2 cellular contexts compared by ENCODE assay signal in the genomic region with DNA sequence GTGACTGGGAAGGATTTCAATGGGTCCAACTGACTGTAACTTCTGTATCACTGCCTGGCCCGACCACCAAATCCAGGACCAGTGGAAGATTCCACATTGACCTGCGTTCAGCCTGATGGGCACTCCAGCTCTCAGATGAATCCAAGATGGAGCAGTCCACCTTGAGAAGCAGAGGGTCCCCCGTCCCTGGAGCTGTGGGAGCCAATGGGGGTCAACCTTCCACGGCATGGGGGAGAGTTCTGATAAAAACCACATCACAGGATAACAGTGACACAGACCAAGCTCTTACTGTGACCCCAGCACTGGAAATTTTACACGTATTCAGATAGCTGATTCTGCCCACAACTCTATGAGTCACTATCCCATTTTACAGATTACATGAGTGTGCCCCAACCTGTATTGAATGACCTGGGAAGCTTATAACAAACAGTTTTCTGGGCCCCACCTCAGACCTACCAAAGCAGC.
TF ChIP-seq lines count a peak whose summit lies in the region.

No MANE protein-coding gene starts in this region.

TF ChIP-seq in SK-N-SH, 30 proteins besides CTCF, POLR2A, EP300 and RAD21 (continued from another document):
- TF ChIP-seq, protein P1, sequence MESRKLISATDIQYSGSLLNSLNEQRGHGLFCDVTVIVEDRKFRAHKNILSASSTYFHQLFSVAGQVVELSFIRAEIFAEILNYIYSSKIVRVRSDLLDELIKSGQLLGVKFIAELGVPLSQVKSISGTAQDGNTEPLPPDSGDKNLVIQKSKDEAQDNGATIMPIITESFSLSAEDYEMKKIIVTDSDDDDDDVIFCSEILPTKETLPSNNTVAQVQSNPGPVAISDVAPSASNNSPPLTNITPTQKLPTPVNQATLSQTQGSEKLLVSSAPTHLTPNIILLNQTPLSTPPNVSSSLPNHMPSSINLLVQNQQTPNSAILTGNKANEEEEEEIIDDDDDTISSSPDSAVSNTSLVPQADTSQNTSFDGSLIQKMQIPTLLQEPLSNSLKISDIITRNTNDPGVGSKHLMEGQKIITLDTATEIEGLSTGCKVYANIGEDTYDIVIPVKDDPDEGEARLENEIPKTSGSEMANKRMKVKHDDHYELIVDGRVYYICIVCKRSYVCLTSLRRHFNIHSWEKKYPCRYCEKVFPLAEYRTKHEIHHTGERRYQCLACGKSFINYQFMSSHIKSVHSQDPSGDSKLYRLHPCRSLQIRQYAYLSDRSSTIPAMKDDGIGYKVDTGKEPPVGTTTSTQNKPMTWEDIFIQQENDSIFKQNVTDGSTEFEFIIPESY (IDR thresholded peaks at IDR 0.05; ENCODE audit: borderline replicate concordance, low read depth), result no peak
- TF ChIP-seq FOSL2 (IDR thresholded peaks at IDR 0.05; ENCODE audit: borderline replicate concordance, low read depth), result no peak
- no peak for TF ChIP-seq RCOR1 (IDR thresholded peaks at IDR 0.05; ENCODE audit: low read length)
- no peak for TF ChIP-seq NFIC (IDR thresholded peaks at IDR 0.05; ENCODE audit: borderline replicate concordance)

TF ChIP-seq in SK-N-SH treated with all-trans-retinoic acid at 6 μM for 48 hours, 23 proteins besides CTCF, POLR2A, EP300 and RAD21 (continued from another document):
- TF ChIP-seq, protein P2, sequence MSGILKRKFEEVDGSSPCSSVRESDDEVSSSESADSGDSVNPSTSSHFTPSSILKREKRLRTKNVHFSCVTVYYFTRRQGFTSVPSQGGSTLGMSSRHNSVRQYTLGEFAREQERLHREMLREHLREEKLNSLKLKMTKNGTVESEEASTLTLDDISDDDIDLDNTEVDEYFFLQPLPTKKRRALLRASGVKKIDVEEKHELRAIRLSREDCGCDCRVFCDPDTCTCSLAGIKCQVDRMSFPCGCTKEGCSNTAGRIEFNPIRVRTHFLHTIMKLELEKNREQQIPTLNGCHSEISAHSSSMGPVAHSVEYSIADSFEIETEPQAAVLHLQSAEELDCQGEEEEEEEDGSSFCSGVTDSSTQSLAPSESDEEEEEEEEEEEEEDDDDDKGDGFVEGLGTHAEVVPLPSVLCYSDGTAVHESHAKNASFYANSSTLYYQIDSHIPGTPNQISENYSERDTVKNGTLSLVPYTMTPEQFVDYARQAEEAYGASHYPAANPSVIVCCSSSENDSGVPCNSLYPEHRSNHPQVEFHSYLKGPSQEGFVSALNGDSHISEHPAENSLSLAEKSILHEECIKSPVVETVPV (CRISPR knock-in tag; IDR thresholded peaks at IDR 0.05), result no peak
- TF ChIP-seq, protein P3, sequence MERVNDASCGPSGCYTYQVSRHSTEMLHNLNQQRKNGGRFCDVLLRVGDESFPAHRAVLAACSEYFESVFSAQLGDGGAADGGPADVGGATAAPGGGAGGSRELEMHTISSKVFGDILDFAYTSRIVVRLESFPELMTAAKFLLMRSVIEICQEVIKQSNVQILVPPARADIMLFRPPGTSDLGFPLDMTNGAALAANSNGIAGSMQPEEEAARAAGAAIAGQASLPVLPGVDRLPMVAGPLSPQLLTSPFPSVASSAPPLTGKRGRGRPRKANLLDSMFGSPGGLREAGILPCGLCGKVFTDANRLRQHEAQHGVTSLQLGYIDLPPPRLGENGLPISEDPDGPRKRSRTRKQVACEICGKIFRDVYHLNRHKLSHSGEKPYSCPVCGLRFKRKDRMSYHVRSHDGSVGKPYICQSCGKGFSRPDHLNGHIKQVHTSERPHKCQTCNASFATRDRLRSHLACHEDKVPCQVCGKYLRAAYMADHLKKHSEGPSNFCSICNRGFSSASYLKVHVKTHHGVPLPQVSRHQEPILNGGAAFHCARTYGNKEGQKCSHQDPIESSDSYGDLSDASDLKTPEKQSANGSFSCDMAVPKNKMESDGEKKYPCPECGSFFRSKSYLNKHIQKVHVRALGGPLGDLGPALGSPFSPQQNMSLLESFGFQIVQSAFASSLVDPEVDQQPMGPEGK (CRISPR knock-in tag; IDR thresholded peaks at IDR 0.05; ENCODE audit: borderline replicate concordance), result no peak
- TF ChIP-seq, protein P4, sequence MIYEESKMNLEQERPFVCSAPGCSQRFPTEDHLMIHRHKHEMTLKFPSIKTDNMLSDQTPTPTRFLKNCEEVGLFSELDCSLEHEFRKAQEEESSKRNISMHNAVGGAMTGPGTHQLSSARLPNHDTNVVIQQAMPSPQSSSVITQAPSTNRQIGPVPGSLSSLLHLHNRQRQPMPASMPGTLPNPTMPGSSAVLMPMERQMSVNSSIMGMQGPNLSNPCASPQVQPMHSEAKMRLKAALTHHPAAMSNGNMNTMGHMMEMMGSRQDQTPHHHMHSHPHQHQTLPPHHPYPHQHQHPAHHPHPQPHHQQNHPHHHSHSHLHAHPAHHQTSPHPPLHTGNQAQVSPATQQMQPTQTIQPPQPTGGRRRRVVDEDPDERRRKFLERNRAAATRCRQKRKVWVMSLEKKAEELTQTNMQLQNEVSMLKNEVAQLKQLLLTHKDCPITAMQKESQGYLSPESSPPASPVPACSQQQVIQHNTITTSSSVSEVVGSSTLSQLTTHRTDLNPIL (CRISPR knock-in tag; IDR thresholded peaks at IDR 0.05; ENCODE audit: low read depth), result no peak
- TF ChIP-seq, protein P5, sequence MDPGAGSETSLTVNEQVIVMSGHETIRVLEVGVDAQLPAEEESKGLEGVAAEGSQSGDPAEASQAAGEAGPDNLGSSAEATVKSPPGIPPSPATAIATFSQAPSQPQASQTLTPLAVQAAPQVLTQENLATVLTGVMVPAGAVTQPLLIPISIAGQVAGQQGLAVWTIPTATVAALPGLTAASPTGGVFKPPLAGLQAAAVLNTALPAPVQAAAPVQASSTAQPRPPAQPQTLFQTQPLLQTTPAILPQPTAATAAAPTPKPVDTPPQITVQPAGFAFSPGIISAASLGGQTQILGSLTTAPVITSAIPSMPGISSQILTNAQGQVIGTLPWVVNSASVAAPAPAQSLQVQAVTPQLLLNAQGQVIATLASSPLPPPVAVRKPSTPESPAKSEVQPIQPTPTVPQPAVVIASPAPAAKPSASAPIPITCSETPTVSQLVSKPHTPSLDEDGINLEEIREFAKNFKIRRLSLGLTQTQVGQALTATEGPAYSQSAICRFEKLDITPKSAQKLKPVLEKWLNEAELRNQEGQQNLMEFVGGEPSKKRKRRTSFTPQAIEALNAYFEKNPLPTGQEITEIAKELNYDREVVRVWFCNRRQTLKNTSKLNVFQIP (CRISPR knock-in tag; IDR thresholded peaks at IDR 0.05; ENCODE audit: borderline replicate concordance, low read depth), result no peak
- TF ChIP-seq BACH2 (CRISPR knock-in tag; IDR thresholded peaks at IDR 0.05; ENCODE audit: borderline replicate concordance) (no peak), ZFP30 (CRISPR knock-in tag; IDR thresholded peaks at IDR 0.05) (no peak), SNAI2 (CRISPR knock-in tag; IDR thresholded peaks at IDR 0.05) (no peak), PPARA (CRISPR knock-in tag; IDR thresholded peaks at IDR 0.05; ENCODE audit: borderline replicate concordance) (no peak), ZC3H10 (CRISPR knock-in tag; IDR thresholded peaks at IDR 0.05) (no peak), TCF4 (CRISPR knock-in tag; IDR thresholded peaks at IDR 0.05; ENCODE audit: borderline replicate concordance) (no peak), OSR1 (CRISPR knock-in tag; IDR thresholded peaks at IDR 0.05) (no peak), ZNF565 (CRISPR knock-in tag; conservative IDR thresholded peaks at IDR 0.05; ENCODE audit: low read depth) (no peak), TOX (CRISPR knock-in tag; IDR thresholded peaks at IDR 0.05; ENCODE audit: borderline replicate concordance) (no peak), ZFP3 (CRISPR knock-in tag; IDR thresholded peaks at IDR 0.05) (no peak)
